In genomic region chr17:752002-752619, GRCh38 we compare ENCODE assay signal across 8 cellular contexts. TPM values are rescaled to one million over a fixed set of nuclear protein-coding genes. Genes with fewer than 3 reads are reported as not detected.
A peak's percentile ranks its signal among the peaks of the same experiment; 100 is the strongest.
DNase-seq lines count a peak whose midpoint lies in the region; ATAC-seq and TF ChIP-seq lines count a peak whose summit lies in the region.

Gene GEMIN4 (minus strand): TSS chr17:752264. CDS start chr17:752142, 122 bp downstream.

- peak; percentile 62 for TF ChIP-seq POLR2A in esophagus muscularis mucosa (IDR thresholded peaks at IDR 0.05; ENCODE audit: low read depth)

- H3K9ac ChIP-seq in HUES64 (ENCODE audit: low read depth, low read length): peak within 1 kb of the TSS; percentile 92

- no peaks in the 10 kb centered on the region for H3K27me3 Mint-ChIP-seq in activated T-cell treated with anti-CD3 and anti-CD28 coated beads, Interleukin-2, amount 50 U/mL, for 4 hours (ENCODE audit: low read depth)

- peaks cover 17% of the 10 kb centered on the region for H3K36me3 Mint-ChIP-seq in activated T-cell treated with anti-CD3 and anti-CD28 coated beads, Interleukin-2, amount 50 U/mL, for 4 hours (ENCODE audit: insufficient read depth)

- peak; percentile 89 for ATAC-seq in GM21447 (IDR thresholded peaks at IDR 0.05; ENCODE audit: unreplicated experiment)
- peak; percentile 85 to 89 for ATAC-seq in activated T-cell treated with anti-CD3 and anti-CD28 coated beads, Interleukin-2, amount 50 U/mL, for 4 hours

- H3K4me3 Mint-ChIP-seq in activated T-cell treated with anti-CD3 and anti-CD28 coated beads, Interleukin-2, amount 50 U/mL, for 4 hours: peak within 1 kb of the TSS; percentile 98

- no peaks in the 10 kb centered on the region for H3K9me3 Mint-ChIP-seq in activated T-cell treated with anti-CD3 and anti-CD28 coated beads, Interleukin-2, amount 50 U/mL, for 4 hours

- H3K9me3 ChIP-seq in HUES64 (ENCODE audit: insufficient read depth, low read depth, low read length) (peaks cover 8% of the 10 kb centered on the region; the same call in 1 of the 2 replicates), esophagus muscularis mucosa (no peaks in the 10 kb centered on the region), muscle layer of duodenum (ENCODE audit: control insufficient read depth in 1 of 2, low read length in 2 of 2) (no peaks in the 10 kb centered on the region)

- peaks cover 40% of the 10 kb centered on the region for H3K4me1 Mint-ChIP-seq in activated T-cell treated with anti-CD3 and anti-CD28 coated beads, Interleukin-2, amount 50 U/mL, for 4 hours (ENCODE audit: low read depth)

- H3K4me3 ChIP-seq in HUES64 (ENCODE audit: low read length) (peak within 1 kb of the TSS; percentile 96), esophagus muscularis mucosa (peak within 1 kb of the TSS; percentile 75 to 85 (median 80)), muscle layer of duodenum (ENCODE audit: low read depth in 1 of 2, low read length in 2 of 2) (peak within 1 kb of the TSS; percentile 79 to 87)

- peak in 2 of 3 experiments; percentile 95 to 97 for TF ChIP-seq CTCF in esophagus muscularis mucosa (IDR thresholded peaks at IDR 0.05)

- no peak for TF ChIP-seq EP300 in esophagus muscularis mucosa (IDR thresholded peaks at IDR 0.05)

- intact Hi-C loops in esophagus muscularis mucosa (cut with DNase I): loop anchor here (5.0 kb wide), 1 partner anchor 35 kb away; no protein-coding TSS in a partner anchor

- no peaks in the 10 kb centered on the region for H3K27me3 ChIP-seq in HUES64 (ENCODE audit: insufficient read depth, low read length)
- no peaks in the 10 kb centered on the region for H3K27me3 ChIP-seq in esophagus muscularis mucosa
- H3K27me3 ChIP-seq in muscle layer of duodenum (ENCODE audit: low read depth, low read length): no peaks in the 10 kb centered on the region

- DNase-seq in DMS153 treated with DMSO at 0.1 percent for 48 hours (lab: John Stamatoyannopoulos, UW; ENCODE audit: unreplicated experiment) (peak; percentile 12), OCI-M2 (lab: John Stamatoyannopoulos, UW; ENCODE audit: unreplicated experiment) (peak; percentile 52), esophagus muscularis mucosa (ENCODE audit: extremely low spot score) (peak; percentile 97)
- peak; percentile 99 for DNase-seq in activated T-cell treated with anti-CD3 and anti-CD28 coated beads, Interleukin-2, amount 50 U/mL, for 4 hours
- peak; percentile 97 for DNase-seq in stimulated activated CD8-positive, alpha-beta memory T cell treated with anti-CD3 and anti-CD28 coated beads, Interleukin-7, amount 100 ng/mL, for 24 hours (ENCODE audit: low read depth)

- no peaks in the 10 kb centered on the region for H3K4me1 ChIP-seq in HUES64 (ENCODE audit: insufficient read depth, low read length)
- peaks cover 14 to 38% (median 24%) of the 10 kb centered on the region in 4 donors for H3K4me1 ChIP-seq in esophagus muscularis mucosa
- peaks cover 0 to 11% of the 10 kb centered on the region in 2 donors for H3K4me1 ChIP-seq in muscle layer of duodenum (ENCODE audit: control insufficient read depth in 1 of 2, insufficient read depth in 2 of 2, low read length in 2 of 2)

- H3K27ac ChIP-seq in HUES64 (ENCODE audit: low read depth, low read length) (peak within 1 kb of the TSS; percentile 64), esophagus muscularis mucosa (replicated peaks in 1 of 4) (peak within 1 kb of the TSS; percentile 80 to 92 (median 86)), muscle layer of duodenum (ENCODE audit: low read length) (peak within 1 kb of the TSS; percentile 1)

- WGBS in HUES64: 1% methylated on average over 87 of the region's 87 CpGs
- WGBS in esophagus muscularis mucosa: under 1% methylated on average over 30 of the region's 87 CpGs

- peaks cover 32% of the 10 kb centered on the region for H3K36me3 ChIP-seq in HUES64 (ENCODE audit: insufficient read depth, low read length)
- H3K36me3 ChIP-seq in esophagus muscularis mucosa: peaks cover 6 to 22% (median 18%) of the 10 kb centered on the region in 4 donors
- peaks cover 4 to 14% of the 10 kb centered on the region in 2 donors for H3K36me3 ChIP-seq in muscle layer of duodenum (ENCODE audit: control insufficient read depth in 1 of 2, insufficient read depth in 2 of 2, low read length in 2 of 2)

RNA-seq across cellular contexts. Expression of gene GEMIN4, which starts in this region (rescaled TPM):
- 33.0 TPM for polyA plus RNA-seq in HUES64 (2013, experiment 1 of 2)
- polyA plus RNA-seq in HUES64 (2013, experiment 2 of 2): 30.7 TPM
- 10 to 100 TPM; 71.6 to 86.8 (median 79.5) TPM for total RNA-seq in activated T-cell treated with anti-CD3 and anti-CD28 coated beads, Interleukin-2, amount 50 U/mL, for 4 hours
- total RNA-seq in esophagus muscularis mucosa: 10 to 100 TPM; 15.4 to 21.2 (median 19.0) TPM

Comparison
In these comparisons a context has a peak if more than half of its experiments do, and no peak if none do; other contexts are left out.
1. Peak in every context shown above with its lines: DNase-seq, ATAC-seq, H3K4me3 ChIP-seq and H3K27ac ChIP-seq.
2. DNase-seq: peak in every context shown above with its lines; median percentile 99 in activated T-cell treated with anti-CD3 and anti-CD28 coated beads, Interleukin-2, amount 50 U/mL, for 4 hours; 97 in esophagus muscularis mucosa; 97 in stimulated activated CD8-positive, alpha-beta memory T cell treated with anti-CD3 and anti-CD28 coated beads, Interleukin-7, amount 100 ng/mL, for 24 hours; 52 in OCI-M2; 12 in DMS153 treated with DMSO at 0.1 percent for 48 hours.
3. H3K27ac ChIP-seq: peak in every context shown above with its lines; median percentile 86 in esophagus muscularis mucosa; 64 in HUES64; 1 in muscle layer of duodenum.